9 cellular contexts compared by ENCODE assay signal in genomic region chr4:76738081-76738931, GRCh38.
DNase-seq lines count a peak whose midpoint lies in the region; ATAC-seq and TF ChIP-seq lines count a peak whose summit lies in the region.
"Had no signal": no experiment of that assay in that cellular context is flagged by ENCODE, and none has a peak within 500 bp of the region (broad histone marks: within the 10 kb centered on the region; RNA-seq: fewer than 3 reads in every experiment).

No MANE protein-coding gene starts in this region.

- H3K27ac ChIP-seq in uterus: peak overlapping the region; percentile 80 to 83

- no peaks in the 10 kb centered on the region for H3K9me3 ChIP-seq in uterus

- no peak for TF ChIP-seq CTCF in uterus (IDR thresholded peaks at IDR 0.05)

- H3K4me3 ChIP-seq in uterus: no peak overlapping the region

- no peak overlapping the region for H3K27ac Mint-ChIP-seq in activated naive CD8-positive, alpha-beta T cell treated with anti-CD3 and anti-CD28 coated beads for 36 hours

- H3K4me3 Mint-ChIP-seq in activated naive CD8-positive, alpha-beta T cell treated with anti-CD3 and anti-CD28 coated beads for 36 hours: no peak overlapping the region

- DNase-seq in Right ventricle myocardium inferior (ENCODE audit: missing footprints) (no peak), cardiac septum (ENCODE audit: low spot score) (no peak), left lobe of liver (ENCODE audit: low spot score) (no peak), uterus (peak; percentile 63 to 70), amygdala (lab: John Stamatoyannopoulos, UW) (no peak), COLO829 (ENCODE audit: low spot score) (no peak), COR-L47 (lab: John Stamatoyannopoulos, UW) (no peak)
- peak; percentile 53 for DNase-seq in activated naive CD8-positive, alpha-beta T cell treated with anti-CD3 and anti-CD28 coated beads for 36 hours
- DNase-seq: T-helper 9 cell had no signal

- no peaks in the 10 kb centered on the region for H3K27me3 ChIP-seq in uterus

- intact Hi-C loops in Right ventricle myocardium inferior (cut with DNase I) (no loop called here), cardiac septum (cut with DNase I) (loop anchor here (5.0 kb wide), 1 partner anchor 46 kb away; no protein-coding TSS in a partner anchor), uterus (cut with DNase I; ENCODE audit: low total_unique reads) (no loop called here)

- H3K27me3 Mint-ChIP-seq in activated naive CD8-positive, alpha-beta T cell treated with anti-CD3 and anti-CD28 coated beads for 36 hours: peaks cover 6% of the 10 kb centered on the region

- no peaks in the 10 kb centered on the region for H3K36me3 Mint-ChIP-seq in activated naive CD8-positive, alpha-beta T cell treated with anti-CD3 and anti-CD28 coated beads for 36 hours

- TF ChIP-seq POLR2A in uterus (IDR thresholded peaks at IDR 0.05): peak in 1 of 2 donors; percentile 24

- peaks cover 0 to 10% of the 10 kb centered on the region in 2 donors for H3K4me1 ChIP-seq in uterus

- H3K9me3 Mint-ChIP-seq in activated naive CD8-positive, alpha-beta T cell treated with anti-CD3 and anti-CD28 coated beads for 36 hours: no peaks in the 10 kb centered on the region

- ATAC-seq in Right ventricle myocardium inferior (peak; percentile 63), left lobe of liver (peak; percentile 17)

- H3K36me3 ChIP-seq in uterus: no peaks in the 10 kb centered on the region

- peaks cover 10% of the 10 kb centered on the region for H3K4me1 Mint-ChIP-seq in activated naive CD8-positive, alpha-beta T cell treated with anti-CD3 and anti-CD28 coated beads for 36 hours

Comparison
In these comparisons a context has a peak if more than half of its experiments do, and no peak if none do; other contexts are left out.
1. DNase-seq: peak in activated naive CD8-positive, alpha-beta T cell treated with anti-CD3 and anti-CD28 coated beads for 36 hours (single experiment) and uterus (2 of 2); none in Right ventricle myocardium inferior (single experiment), cardiac septum (single experiment), left lobe of liver (single experiment), amygdala (0 of 56), COLO829 (single experiment) and COR-L47 (single experiment).